In the genomic region with DNA sequence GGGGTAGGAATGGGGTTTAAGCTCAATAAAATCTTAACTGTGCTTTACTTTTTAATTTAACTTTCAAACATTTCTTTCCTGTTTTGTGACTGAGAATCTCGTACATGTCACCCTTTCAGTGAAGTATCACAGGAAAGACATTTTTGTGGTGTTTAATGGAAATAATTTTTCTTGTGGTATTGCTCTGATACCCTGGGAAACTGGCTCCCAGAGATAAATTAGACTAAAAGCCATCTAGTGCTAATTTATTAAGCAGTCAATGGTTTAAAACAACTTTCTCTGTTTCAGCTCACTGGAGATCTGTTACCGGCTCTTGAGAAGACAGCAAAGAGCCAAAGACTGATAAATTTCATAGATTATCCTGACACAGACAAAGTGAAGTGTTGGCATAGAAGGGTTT, we compare ENCODE assay signal across 15 cellular contexts.
A peak's percentile ranks its signal among the peaks of the same experiment; 100 is the strongest.
DNase-seq lines count a peak whose midpoint lies in the region; ATAC-seq and TF ChIP-seq lines count a peak whose summit lies in the region.
"Had no signal": no experiment of that assay in that cellular context is flagged by ENCODE, and none has a peak within 500 bp of the region (broad histone marks: within the 10 kb centered on the region; RNA-seq: fewer than 3 reads in every experiment).

No MANE protein-coding gene starts in this region.

- TSS peak; percentile 20 for BruUV-seq in PC-9 (replicated peaks; lab: Mats Ljungman, UMichigan)

- no peak overlapping the region for H3K4me3 Mint-ChIP-seq in nephron progenitor cell
- H3K4me3 Mint-ChIP-seq: CD4-positive, CD25-positive, alpha-beta regulatory T cell; H9; IgD-negative memory B cell had no signal

- no peaks in the 10 kb centered on the region; the same call in none of the 2 replicates for H3K9me3 ChIP-seq in PC-9 (ENCODE audit: insufficient read depth, low read depth)
- H3K9me3 ChIP-seq: BLaER1 treated with 17β-estradiol and CSF1 and Interleukin-3, amounts not matched to agents 10 nM and 100 nM had no signal

- H3K27me3 ChIP-seq in PC-9 (ENCODE audit: insufficient read depth, low read depth), result no peaks in the 10 kb centered on the region
- H3K27me3 ChIP-seq: BLaER1 treated with 17β-estradiol and CSF1 and Interleukin-3, amounts not matched to agents 10 nM and 100 nM had no signal

- peak; percentile 12 for DNase-seq in EH (ENCODE audit: low read depth)
- no peak for DNase-seq in PC-9
- DNase-seq in epithelial cell of prostate (ENCODE audit: low read depth, low spot score), result no peak
- DNase-seq in nephron progenitor cell, result no peak
- DNase-seq in SHP77 treated with DMSO at 0.1 percent for 48 hours (lab: John Stamatoyannopoulos, UW), result no peak
- DNase-seq in COR-L47 (lab: John Stamatoyannopoulos, UW), result no peak
- DNase-seq: 8988T; CD4-positive, CD25-positive, alpha-beta regulatory T cell; DMS79; EL; GOT3; H9 had no signal

- H3K27ac Mint-ChIP-seq in nephron progenitor cell, result peak overlapping the region; percentile 91
- H3K27ac Mint-ChIP-seq: CD4-positive, CD25-positive, alpha-beta regulatory T cell; H9; IgD-negative memory B cell had no signal

- POLR2A ChIA-PET in PC-9 (lab: Charles Lee; ENCODE audit: unreplicated experiment), result interaction anchor here (0.6 to 2.6 kb wide), 4 partner anchors 70 to 151 kb away, joined by 8 to 60 read pairs (median 20); a partner anchor contains a TSS

- H3K79me2 ChIP-seq in PC-9 (ENCODE audit: low read depth), result no peaks in the 10 kb centered on the region

- CTCF ChIA-PET in PC-9 (lab: Charles Lee), result interaction anchor here (0.6 to 1.8 kb wide), 4 partner anchors 70 to 952 kb away, joined by 3 to 11 read pairs (median 4); no protein-coding TSS in a partner anchor

- H4K20me1 ChIP-seq in PC-9 (ENCODE audit: insufficient read depth), result no peaks in the 10 kb centered on the region
- H4K20me1 ChIP-seq: BLaER1 treated with 17β-estradiol and CSF1 and Interleukin-3, amounts not matched to agents 10 nM and 100 nM had no signal

- peaks cover 29% of the 10 kb centered on the region for H3F3A ChIP-seq in PC-9 (ENCODE audit: insufficient read depth, low read depth)

- TF ChIP-seq CTCF in PC-9 (conservative IDR thresholded peaks at IDR 0.05) (no peak), nephron progenitor cell (IDR thresholded peaks at IDR 0.05) (no peak)

- H3K36me3 Mint-ChIP-seq in nephron progenitor cell (ENCODE audit: low read depth), result no peaks in the 10 kb centered on the region
- H3K36me3 Mint-ChIP-seq: CD4-positive, CD25-positive, alpha-beta regulatory T cell; IgD-negative memory B cell had no signal

- no peaks in the 10 kb centered on the region for H3K9me2 ChIP-seq in PC-9 (ENCODE audit: insufficient read depth)

- no peak for ATAC-seq in GM18909 (IDR thresholded peaks at IDR 0.05; ENCODE audit: poor library complexity, unreplicated experiment)

- H3K27ac ChIP-seq in PC-9, result peak overlapping the region; percentile 59
- H3K27ac ChIP-seq in epithelial cell of prostate, result peak overlapping the region; percentile 89
- H3K27ac ChIP-seq: BLaER1 treated with 17β-estradiol and CSF1 and Interleukin-3, amounts not matched to agents 10 nM and 100 nM had no signal

- H2AFZ ChIP-seq in PC-9, result 0 out of 2 replicates have a peak overlapping the region, but pooled peaks have one; percentile 50

- H3K9me3 Mint-ChIP-seq in nephron progenitor cell, result no peaks in the 10 kb centered on the region
- H3K9me3 Mint-ChIP-seq: H9 had no signal

- H3K4me1 Mint-ChIP-seq in nephron progenitor cell, result peaks cover 36% of the 10 kb centered on the region
- H3K4me1 Mint-ChIP-seq: CD4-positive, CD25-positive, alpha-beta regulatory T cell; IgD-negative memory B cell had no signal

- peaks cover 54% of the 10 kb centered on the region for H3K4me1 ChIP-seq in PC-9 (replicated peaks; ENCODE audit: insufficient read depth)

- no peak overlapping the region for H3K4me3 ChIP-seq in PC-9
- H3K4me3 ChIP-seq: BLaER1 treated with 17β-estradiol and CSF1 and Interleukin-3, amounts not matched to agents 10 nM and 100 nM had no signal

- intact Hi-C loops in PC-9 (cut with micrococcal nuclease; ENCODE audit: unreplicated experiment), result loop anchor here (1.0 to 10.0 kb wide), 5 partner anchors 24 to 650 kb away; no protein-coding TSS in a partner anchor

- no peaks in the 10 kb centered on the region for H3K36me3 ChIP-seq in PC-9 (ENCODE audit: low read depth)
- H3K36me3 ChIP-seq: BLaER1 treated with 17β-estradiol and CSF1 and Interleukin-3, amounts not matched to agents 10 nM and 100 nM had no signal

- no peak overlapping the region for H3K4me2 ChIP-seq in PC-9
- H3K4me2 ChIP-seq: BLaER1 treated with 17β-estradiol and CSF1 and Interleukin-3, amounts not matched to agents 10 nM and 100 nM had no signal

- H3K27me3 Mint-ChIP-seq in nephron progenitor cell (ENCODE audit: low read depth, poor library complexity), result no peaks in the 10 kb centered on the region
- H3K27me3 Mint-ChIP-seq: CD4-positive, CD25-positive, alpha-beta regulatory T cell; IgD-negative memory B cell had no signal
